Comparison of ENCODE assay signal across 23 cellular contexts in genomic region chr16:87689956-87690465, GRCh38.
DNase-seq lines count a peak whose midpoint lies in the region; ATAC-seq, FAIRE-seq and TF ChIP-seq lines count a peak whose summit lies in the region.
"Had no signal": no experiment of that assay in that cellular context is flagged by ENCODE, and none has a peak within 500 bp of the region (broad histone marks: within the 10 kb centered on the region; RNA-seq: fewer than 3 reads in every experiment).

No MANE protein-coding gene starts in this region.

- intact Hi-C loops in K562 (cut with micrococcal nuclease) (no loop called here), testis (cut with DNase I; ENCODE audit: low total_unique reads) (no loop called here)

- no peak overlapping the region for H2AFZ ChIP-seq in K562 (ENCODE audit: low read depth, low read length)

- whole genome bisulfite sequencing in K562 (ENCODE audit: insufficient coverage, low coverage, missing lambda C conversion rate) = 41% methylated on average over 28 of the region's 46 CpGs
- 64 to 77% methylated on average over 14 to 42 of the region's 46 CpGs for WGBS in testis, 2 donors

- peaks cover 6% of the 10 kb centered on the region for H3K4me1 Mint-ChIP-seq in stimulated activated naive CD8-positive, alpha-beta T cell treated with anti-CD3 and anti-CD28 coated beads, Interleukin-15, amount 100 ng/mL, for 72 hours
- H3K4me1 Mint-ChIP-seq: B cell had no signal

- TF ChIP-seq EP300 in K562 (IDR thresholded peaks at IDR 0.05; ENCODE audit: low read length) = no peak

- peak; percentile 18 for ATAC-seq in stimulated activated naive CD8-positive, alpha-beta T cell treated with anti-CD3 and anti-CD28 coated beads, Interleukin-15, amount 100 ng/mL, for 72 hours
- ATAC-seq in stimulated activated naive CD8-positive, alpha-beta T cell treated with anti-CD3 and anti-CD28 coated beads, Interleukin-15, Interleukin-2, amounts not matched to agents 100 U/mL and 50 U/mL, for 24 hours = no peak
- ATAC-seq in K562 = no peak
- ATAC-seq: A549; CD8-positive, alpha-beta T cell had no signal

- in situ Hi-C loops in K562 (cut with MboI) = no loop called here

- H3K36me3 ChIP-seq in K562 (ENCODE audit: control insufficient read depth, insufficient read depth, low read length) (no peaks in the 10 kb centered on the region; the same call in 2 of the 3 replicates), testis (ENCODE audit: low read depth, missing control alignments) (no peaks in the 10 kb centered on the region)

- TF ChIP-seq RAD21 in K562 (CRISPR knock-in tag; conservative IDR thresholded peaks at IDR 0.05 in 1 of 2, IDR thresholded peaks at IDR 0.05 in 1 of 2) = no peak

- H3K79me2 ChIP-seq in K562 (ENCODE audit: control insufficient read depth, insufficient read depth, low read length) = no peaks in the 10 kb centered on the region

- TF ChIP-seq POLR2A in K562 (conservative IDR thresholded peaks at IDR 0.05) (no peak), testis (IDR thresholded peaks at IDR 0.05) (no peak)

- H3K27me3 ChIP-seq in K562 (ENCODE audit: control insufficient read depth in 2 of 2, insufficient read depth in 2 of 2, low read length in 2 of 2) = peaks cover 17 to 47% of the 10 kb centered on the region in 2 experiments; a peak in 4 of 5 replicates
- H3K27me3 ChIP-seq in testis = no peaks in the 10 kb centered on the region

- DNase-seq in DMS53 (lab: John Stamatoyannopoulos, UW) (peak; percentile 62), DMS53 treated with DMSO at 0.1 percent for 48 hours (lab: John Stamatoyannopoulos, UW; ENCODE audit: unreplicated experiment) (no peak), K562 (ENCODE audit: extremely low read depth in 1 of 4, low spot score in 3 of 4) (no peak), DMS79 (lab: John Stamatoyannopoulos, UW) (no peak), testis (no peak)
- DNase-seq in stimulated activated naive CD8-positive, alpha-beta T cell treated with anti-CD3 and anti-CD28 coated beads, Interleukin-15, amount 100 ng/mL, for 72 hours = no peak
- no peak for DNase-seq in stimulated activated naive CD8-positive, alpha-beta T cell treated with anti-CD3 and anti-CD28 coated beads, Interleukin-15, Interleukin-2, amounts not matched to agents 100 U/mL and 50 U/mL, for 24 hours
- DNase-seq: AML-193; Calu3; CD4-positive, alpha-beta T cell; CD8-positive, alpha-beta T cell; DND-41; EL; GDM1 had no signal

- TF ChIP-seq CTCF in K562 (IDR thresholded peaks at IDR 0.05 in 2 of 3, conservative IDR thresholded peaks at IDR 0.05 in 1 of 3; ENCODE audit: insufficient read depth in 2 of 3, low read depth in 1 of 3, low read length in 3 of 3) (no peak), testis (IDR thresholded peaks at IDR 0.05) (no peak)

- H3K9me3 ChIP-seq in K562 (replicated peaks; ENCODE audit: control insufficient read depth, insufficient read depth, low read depth, low read length) = no peaks in the 10 kb centered on the region
- no peaks in the 10 kb centered on the region for H3K9me3 ChIP-seq in testis
- H3K9me3 ChIP-seq: A549; BLaER1 treated with 17β-estradiol and CSF1 and Interleukin-3, amounts not matched to agents 10 nM and 100 nM; Caco-2 had no signal

- no peak for FAIRE-seq in K562 (lab: Jason Lieb, UNC)
- FAIRE-seq: A549, D721Med, GM12891, GM19239 had no signal

- no peak overlapping the region for H3K4me2 ChIP-seq in K562 (ENCODE audit: insufficient read depth, low read length)
- H3K4me2 ChIP-seq: A549; BLaER1 treated with 17β-estradiol and CSF1 and Interleukin-3, amounts not matched to agents 10 nM and 100 nM had no signal

- BruUV-seq in K562 (replicated peaks; lab: Mats Ljungman, UMichigan) = no TSS peak

- CTCF ChIA-PET in K562 (lab: Yijun Ruan, JAX; ENCODE audit: low intra/inter-chr PET ratio) = no interaction called here

- no peaks in the 10 kb centered on the region for H3K27me3 Mint-ChIP-seq in stimulated activated naive CD8-positive, alpha-beta T cell treated with anti-CD3 and anti-CD28 coated beads, Interleukin-15, amount 100 ng/mL, for 72 hours
- H3K27me3 Mint-ChIP-seq: B cell; CD4-positive, alpha-beta T cell had no signal

- no peak overlapping the region for H3K4me3 Mint-ChIP-seq in stimulated activated naive CD8-positive, alpha-beta T cell treated with anti-CD3 and anti-CD28 coated beads, Interleukin-15, amount 100 ng/mL, for 72 hours
- H3K4me3 Mint-ChIP-seq: B cell; CD4-positive, alpha-beta T cell; CD8-positive, alpha-beta T cell had no signal

- H3K4me3 ChIP-seq in K562 (no peak overlapping the region), testis (peak overlapping the region in 1 of 2 donors; percentile 6)
- H3K4me3 ChIP-seq: A549; BLaER1 treated with 17β-estradiol and CSF1 and Interleukin-3, amounts not matched to agents 10 nM and 100 nM had no signal

- peaks cover 16% of the 10 kb centered on the region for H4K20me1 ChIP-seq in K562 (replicated peaks; ENCODE audit: control insufficient read depth, insufficient read depth, low read length)

- POLR2A ChIA-PET in K562 (lab: Yijun Ruan, JAX) = interaction anchor here (0.7 to 0.9 kb wide), 2 partner anchors 9 to 15 kb away, joined by 3 read pairs; no protein-coding TSS in a partner anchor

- H3K9me1 ChIP-seq in K562 (ENCODE audit: control insufficient read depth, insufficient read depth, low read length) = no peaks in the 10 kb centered on the region

- H3K27ac ChIP-seq in K562 (ENCODE audit: extremely low read depth, low read depth, low read length) = no peak overlapping the region
- H3K27ac ChIP-seq in testis = no peak overlapping the region
- H3K27ac ChIP-seq: 22Rv1; A549; BLaER1 treated with 17β-estradiol and CSF1 and Interleukin-3, amounts not matched to agents 10 nM and 100 nM; C4-2B had no signal

- 0 out of 4 replicates have a peak overlapping the region, but pooled peaks of 1 of the 2 experiments have one; percentile 35 for H3K9ac ChIP-seq in K562 (ENCODE audit: insufficient read depth in 1 of 2, low read depth in 2 of 2, low read length in 2 of 2)
- H3K9ac ChIP-seq: BLaER1 treated with 17β-estradiol and CSF1 and Interleukin-3, amounts not matched to agents 10 nM and 100 nM had no signal

- no peak overlapping the region for H3K27ac Mint-ChIP-seq in stimulated activated naive CD8-positive, alpha-beta T cell treated with anti-CD3 and anti-CD28 coated beads, Interleukin-15, amount 100 ng/mL, for 72 hours
- H3K27ac Mint-ChIP-seq: B cell; CD4-positive, alpha-beta T cell; CD8-positive, alpha-beta T cell had no signal

- H3K4me1 ChIP-seq in K562 (replicated peaks in 1 of 2; ENCODE audit: control insufficient read depth in 2 of 2, insufficient read depth in 2 of 2, low read length in 2 of 2) = peaks cover 0 to 56% of the 10 kb centered on the region in 2 experiments; a peak in 2 of 5 replicates
- peaks cover 8% of the 10 kb centered on the region for H3K4me1 ChIP-seq in testis
- H3K4me1 ChIP-seq: A549, Caco-2 had no signal

- no peaks in the 10 kb centered on the region for H3K9me3 Mint-ChIP-seq in stimulated activated naive CD8-positive, alpha-beta T cell treated with anti-CD3 and anti-CD28 coated beads, Interleukin-15, amount 100 ng/mL, for 72 hours
- H3K9me3 Mint-ChIP-seq: CD4-positive, alpha-beta T cell; CD8-positive, alpha-beta T cell had no signal

TF ChIP-seq in K562, 482 proteins besides CTCF, POLR2A, EP300 and RAD21:
- TF ChIP-seq NFE2 (IDR thresholded peaks at IDR 0.05; ENCODE audit: low read depth) = no peak
- peak; percentile 46; the same call in 1 of the 2 replicates for TF ChIP-seq POLR2G (IDR thresholded peaks at IDR 0.05; ENCODE audit: low read depth, low read length)
